In the genomic region with DNA sequence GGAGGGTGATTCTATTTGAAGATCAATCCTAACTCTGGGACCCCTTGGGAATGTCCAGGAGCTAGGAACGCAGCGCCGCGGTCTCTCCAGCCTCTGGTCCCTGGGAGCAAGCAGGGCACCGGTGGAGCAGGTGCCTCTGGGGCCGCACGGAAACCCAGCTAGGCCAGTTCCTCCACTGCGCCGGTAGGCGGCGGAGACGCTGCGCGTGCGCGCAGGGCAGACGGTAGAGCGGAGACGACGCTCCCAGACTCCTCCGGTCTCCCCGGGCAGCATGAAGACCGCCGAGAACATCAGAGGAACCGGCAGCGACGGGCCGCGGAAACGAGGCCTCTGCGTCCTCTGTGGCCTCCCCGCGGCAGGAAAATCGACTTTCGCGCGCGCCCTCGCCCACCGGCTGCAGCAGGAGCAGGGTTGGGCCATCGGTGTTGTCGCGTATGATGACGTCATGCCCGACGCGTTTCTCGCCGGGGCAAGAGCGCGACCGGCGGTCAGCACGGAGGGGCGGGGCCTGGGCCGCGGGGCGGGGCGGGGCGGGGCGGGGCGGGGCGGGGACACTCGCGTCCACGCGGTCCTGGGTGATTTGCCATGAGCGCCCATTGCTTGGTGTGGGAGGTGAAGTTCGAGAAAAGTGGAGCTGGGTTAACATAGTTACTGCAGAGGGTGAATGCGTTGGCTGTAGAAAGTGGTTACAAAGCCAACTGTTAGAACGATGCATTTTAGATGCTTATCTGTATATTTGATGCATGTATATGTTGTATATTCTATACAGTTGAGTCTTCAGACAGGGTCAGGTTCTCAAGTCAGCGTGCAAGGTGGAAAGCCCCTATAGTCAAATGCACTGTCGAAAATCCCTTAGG, we compare ENCODE assay signal across 8 cellular contexts. TPM values are rescaled to one million over a fixed set of nuclear protein-coding genes. Genes with fewer than 3 reads are reported as not detected.
DNase-seq lines count a peak whose midpoint lies in the region; ATAC-seq and TF ChIP-seq lines count a peak whose summit lies in the region.

A gene with protein sequence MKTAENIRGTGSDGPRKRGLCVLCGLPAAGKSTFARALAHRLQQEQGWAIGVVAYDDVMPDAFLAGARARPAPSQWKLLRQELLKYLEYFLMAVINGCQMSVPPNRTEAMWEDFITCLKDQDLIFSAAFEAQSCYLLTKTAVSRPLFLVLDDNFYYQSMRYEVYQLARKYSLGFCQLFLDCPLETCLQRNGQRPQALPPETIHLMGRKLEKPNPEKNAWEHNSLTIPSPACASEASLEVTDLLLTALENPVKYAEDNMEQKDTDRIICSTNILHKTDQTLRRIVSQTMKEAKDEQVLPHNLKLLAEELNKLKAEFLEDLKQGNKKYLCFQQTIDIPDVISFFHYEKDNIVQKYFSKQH (plus strand): TSS at position 193 of the 857 bp plus-strand sequence. CDS start 79 bp downstream, at position 272.

- no peaks in the 10 kb centered on the region for H3K9me3 Mint-ChIP-seq in WTC11
- H3K9me3 Mint-ChIP-seq in immature natural killer cell, result no peaks in the 10 kb centered on the region

- TF ChIP-seq CTCF in AG09319 (IDR thresholded peaks at IDR 0.05; ENCODE audit: low read depth, low read length) (peak; percentile 93), WTC11 (IDR thresholded peaks at IDR 0.05) (peak; percentile 77), cardiac fibroblast (IDR thresholded peaks at IDR 0.05; ENCODE audit: low read depth, low read length) (peak; percentile 98)

- H3K27me3 Mint-ChIP-seq in WTC11 (ENCODE audit: low read depth) (peaks cover 5% of the 10 kb centered on the region; the same call in 1 of the 2 replicates), immature natural killer cell (ENCODE audit: low read depth in 3 of 3) (peaks cover 9 to 19% (median 10%) of the 10 kb centered on the region in 3 donors)

- DNase-seq in AG09319 (ENCODE audit: extremely low read depth, low read depth) (peak; percentile 75), NCI-H2227 (lab: John Stamatoyannopoulos, UW; ENCODE audit: unreplicated experiment) (peak; percentile 89), WTC11 (ENCODE audit: low spot score) (peak; percentile 87), cardiac fibroblast (ENCODE audit: low read depth in 2 of 2) (peak; percentile 94 to 95), immature natural killer cell (peak; percentile 92 to 94 (median 94)), smooth muscle cell of the brain vasculature (ENCODE audit: low read depth, low spot score) (peak; percentile 74)

- peak within 1 kb of the TSS; percentile 79 to 91 for H3K4me3 ChIP-seq in cardiac fibroblast (replicated peaks in 1 of 2; ENCODE audit: low read depth in 2 of 2, low read length in 2 of 2)

- in situ Hi-C loops in GM18951 (cut with MboI; ENCODE audit: low sequenced_read_pairs, unreplicated experiment), result no loop called here

- peaks cover 13% of the 10 kb centered on the region for H3K4me1 Mint-ChIP-seq in WTC11
- H3K4me1 Mint-ChIP-seq in immature natural killer cell, result peaks cover 16 to 28% of the 10 kb centered on the region in 2 donors

- CTCF ChIA-PET in WTC11 (lab: Charles Lee), result interaction anchor here (0.6 to 3.1 kb wide), 15 partner anchors 10 to 332 kb away, joined by 3 to 12 read pairs (median 4); partner anchors contain the start of gene CUZD1

- peak within 1 kb of the TSS; percentile 81 for H3K4me3 Mint-ChIP-seq in WTC11
- peak within 1 kb of the TSS; percentile 88 to 93 (median 91) for H3K4me3 Mint-ChIP-seq in immature natural killer cell

- no peaks in the 10 kb centered on the region for H3K36me3 Mint-ChIP-seq in WTC11
- H3K36me3 Mint-ChIP-seq in immature natural killer cell, result peaks cover 4 to 6% (median 5%) of the 10 kb centered on the region in 3 donors

- peak within 1 kb of the TSS; percentile 96 for H3K27ac Mint-ChIP-seq in WTC11
- H3K27ac Mint-ChIP-seq in immature natural killer cell, result peak within 1 kb of the TSS; percentile 92 to 98 (median 94)

- ATAC-seq in HG03175 (IDR thresholded peaks at IDR 0.05; ENCODE audit: unreplicated experiment) (peak; percentile 98), WTC11 (peak; percentile 98)

- TF ChIP-seq POLR2A in GM18951 (IDR thresholded peaks at IDR 0.05; ENCODE audit: extremely low read depth, insufficient read depth, insufficient read length), result peak; percentile 79

- POLR2A ChIA-PET in WTC11 (lab: Charles Lee), result no interaction called here

TF ChIP-seq in WTC11, 78 proteins besides CTCF, POLR2A, EP300 and RAD21 (continues in another document):
- TF ChIP-seq, protein P1, sequence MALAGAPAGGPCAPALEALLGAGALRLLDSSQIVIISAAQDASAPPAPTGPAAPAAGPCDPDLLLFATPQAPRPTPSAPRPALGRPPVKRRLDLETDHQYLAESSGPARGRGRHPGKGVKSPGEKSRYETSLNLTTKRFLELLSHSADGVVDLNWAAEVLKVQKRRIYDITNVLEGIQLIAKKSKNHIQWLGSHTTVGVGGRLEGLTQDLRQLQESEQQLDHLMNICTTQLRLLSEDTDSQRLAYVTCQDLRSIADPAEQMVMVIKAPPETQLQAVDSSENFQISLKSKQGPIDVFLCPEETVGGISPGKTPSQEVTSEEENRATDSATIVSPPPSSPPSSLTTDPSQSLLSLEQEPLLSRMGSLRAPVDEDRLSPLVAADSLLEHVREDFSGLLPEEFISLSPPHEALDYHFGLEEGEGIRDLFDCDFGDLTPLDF (CRISPR knock-in tag; IDR thresholded peaks at IDR 0.05), result peak; percentile 55; the same call in 1 of the 2 replicates
- peak; percentile 40; the same call in 1 of the 2 replicates for TF ChIP-seq MYBL2 (CRISPR knock-in tag; IDR thresholded peaks at IDR 0.05)
- no peak for TF ChIP-seq NR3C1 (CRISPR knock-in tag; conservative IDR thresholded peaks at IDR 0.05; ENCODE audit: low read depth)
- TF ChIP-seq, protein P2, sequence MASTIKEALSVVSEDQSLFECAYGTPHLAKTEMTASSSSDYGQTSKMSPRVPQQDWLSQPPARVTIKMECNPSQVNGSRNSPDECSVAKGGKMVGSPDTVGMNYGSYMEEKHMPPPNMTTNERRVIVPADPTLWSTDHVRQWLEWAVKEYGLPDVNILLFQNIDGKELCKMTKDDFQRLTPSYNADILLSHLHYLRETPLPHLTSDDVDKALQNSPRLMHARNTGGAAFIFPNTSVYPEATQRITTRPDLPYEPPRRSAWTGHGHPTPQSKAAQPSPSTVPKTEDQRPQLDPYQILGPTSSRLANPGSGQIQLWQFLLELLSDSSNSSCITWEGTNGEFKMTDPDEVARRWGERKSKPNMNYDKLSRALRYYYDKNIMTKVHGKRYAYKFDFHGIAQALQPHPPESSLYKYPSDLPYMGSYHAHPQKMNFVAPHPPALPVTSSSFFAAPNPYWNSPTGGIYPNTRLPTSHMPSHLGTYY (CRISPR knock-in tag; IDR thresholded peaks at IDR 0.05), result no peak
- no peak for TF ChIP-seq ZNF232 (CRISPR knock-in tag; IDR thresholded peaks at IDR 0.05)
- TF ChIP-seq ZNF138 (CRISPR knock-in tag; conservative IDR thresholded peaks at IDR 0.05), result 0 out of 2 replicates have a peak, but pooled peaks have one; percentile 54
- TF ChIP-seq, protein P3, sequence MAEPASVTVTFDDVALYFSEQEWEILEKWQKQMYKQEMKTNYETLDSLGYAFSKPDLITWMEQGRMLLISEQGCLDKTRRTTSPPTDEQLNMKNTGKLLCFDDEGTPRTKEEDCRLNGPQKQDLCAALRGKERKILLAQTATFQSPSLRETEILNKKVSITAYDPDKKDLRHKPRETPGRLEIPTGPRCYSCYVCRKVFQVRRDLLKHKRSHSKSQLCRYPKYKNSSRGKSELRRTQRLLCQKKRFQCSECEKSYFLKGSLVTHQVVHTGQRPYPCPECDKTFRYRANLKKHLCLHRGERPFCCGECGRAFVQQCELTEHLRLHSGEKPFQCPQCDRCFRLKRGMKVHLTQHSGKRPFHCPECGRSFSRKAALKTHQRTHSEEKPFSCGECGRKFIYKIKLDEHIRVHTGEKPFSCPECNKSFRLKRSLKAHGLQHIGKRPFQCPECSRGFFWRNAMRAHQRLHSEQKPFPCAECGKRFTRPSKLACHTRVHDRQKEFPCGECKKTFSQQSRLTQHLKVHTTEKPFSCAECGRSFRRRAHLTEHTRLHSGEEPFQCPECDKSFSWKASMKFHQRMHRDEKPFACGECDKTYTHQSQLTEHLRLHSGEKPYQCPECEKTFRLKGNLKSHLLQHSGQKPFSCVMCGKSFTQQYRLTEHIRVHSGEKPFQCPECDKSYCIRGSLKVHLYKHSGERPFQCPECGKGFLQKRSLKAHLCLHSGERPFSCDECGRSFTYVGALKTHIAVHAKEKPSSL (CRISPR knock-in tag; conservative IDR thresholded peaks at IDR 0.05), result no peak
- no peak for TF ChIP-seq OVOL2 (CRISPR knock-in tag; IDR thresholded peaks at IDR 0.05; ENCODE audit: borderline replicate concordance)
- TF ChIP-seq NFYB (CRISPR knock-in tag; conservative IDR thresholded peaks at IDR 0.05; ENCODE audit: low read depth), result no peak
- TF ChIP-seq ETV6 (CRISPR knock-in tag; IDR thresholded peaks at IDR 0.05), result peak; percentile 93
- TF ChIP-seq CDX4 (CRISPR knock-in tag; IDR thresholded peaks at IDR 0.05; ENCODE audit: borderline replicate concordance), result no peak
- TF ChIP-seq, protein P4, sequence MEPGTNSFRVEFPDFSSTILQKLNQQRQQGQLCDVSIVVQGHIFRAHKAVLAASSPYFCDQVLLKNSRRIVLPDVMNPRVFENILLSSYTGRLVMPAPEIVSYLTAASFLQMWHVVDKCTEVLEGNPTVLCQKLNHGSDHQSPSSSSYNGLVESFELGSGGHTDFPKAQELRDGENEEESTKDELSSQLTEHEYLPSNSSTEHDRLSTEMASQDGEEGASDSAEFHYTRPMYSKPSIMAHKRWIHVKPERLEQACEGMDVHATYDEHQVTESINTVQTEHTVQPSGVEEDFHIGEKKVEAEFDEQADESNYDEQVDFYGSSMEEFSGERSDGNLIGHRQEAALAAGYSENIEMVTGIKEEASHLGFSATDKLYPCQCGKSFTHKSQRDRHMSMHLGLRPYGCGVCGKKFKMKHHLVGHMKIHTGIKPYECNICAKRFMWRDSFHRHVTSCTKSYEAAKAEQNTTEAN (CRISPR knock-in tag; IDR thresholded peaks at IDR 0.05), result no peak

RNA-seq across cellular contexts. Expression of the gene that starts here (rescaled TPM):
- total RNA-seq in WTC11 (2021), result 4.0 to 6.2 TPM (median 5.6 TPM) in 3 replicates
- polyA plus RNA-seq in immature natural killer cell, result 10 to 100 TPM in 1 of 3 donors, 1 to 10 TPM in 2; 8.4 to 15.4 (median 9.5) TPM

Comparison
In these comparisons a context has a peak if more than half of its experiments do, and no peak if none do; other contexts are left out.
1. Peak in every context shown above with its lines: DNase-seq, ATAC-seq and H3K4me3 ChIP-seq.